Comparison of ENCODE assay signal across 10 cellular contexts in the genomic region with DNA sequence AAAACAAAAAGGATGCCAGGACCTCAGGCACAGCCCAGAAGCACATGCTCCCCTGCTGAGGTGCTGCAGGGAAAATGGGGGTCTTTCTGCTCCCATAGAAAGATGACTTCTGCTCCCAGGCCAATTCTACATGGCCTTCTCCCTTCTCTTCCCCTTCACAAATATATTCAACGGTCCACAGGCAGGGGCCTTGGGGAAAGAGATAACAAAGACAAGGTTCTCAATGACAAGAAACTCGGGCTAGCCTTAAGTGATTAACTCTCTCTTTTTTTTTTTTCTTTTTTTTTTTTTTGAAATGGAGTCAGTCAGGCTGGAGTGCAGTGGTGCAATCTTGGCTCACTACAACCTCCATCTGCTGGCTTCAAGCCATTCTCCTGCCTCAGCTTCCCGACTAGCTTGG.
"Had no signal": no experiment of that assay in that cellular context is flagged by ENCODE, and none has a peak within 500 bp of the region (broad histone marks: within the 10 kb centered on the region; RNA-seq: fewer than 3 reads in every experiment).

No MANE protein-coding gene starts in this region.

- DNase-seq: H7, HFFc6, Karpas-422, KBM-7 had no signal

- FAIRE-seq: HepG2 had no signal

- H3K4me2 ChIP-seq: GM23338, KMS-11 had no signal

- H3K4me3 Mint-ChIP-seq: GM23338, HFFc6 had no signal

- H3K36me3 ChIP-seq: HAP-1 had no signal

- H3K27ac ChIP-seq: HL-60, KMS-11 had no signal

- H3K9me3 Mint-ChIP-seq: HFFc6 had no signal

- H3K9ac ChIP-seq: KMS-11 had no signal

- ATAC-seq: GM23338, HCT116 had no signal

- H2AFZ ChIP-seq: GM23338 had no signal

- H3K4me3 ChIP-seq: GM23338, HAP-1 had no signal

- H3K27ac Mint-ChIP-seq: GM23338, HFFc6 had no signal
